Comparison of ENCODE assay signal across 1 cellular context in genomic region chr12:11706509-11707331, GRCh38.
TF ChIP-seq lines count a peak whose summit lies in the region.

No MANE protein-coding gene starts in this region.

TF ChIP-seq in H1, 55 proteins besides CTCF, POLR2A, EP300 and RAD21:
- TF ChIP-seq E2F6 (IDR thresholded peaks at IDR 0.05) (no peak), CEBPB (IDR thresholded peaks at IDR 0.05; ENCODE audit: low read depth, low read length) (peak; percentile 39; the same call in 1 of the 2 replicates)
